Comparison of ENCODE assay signal across 10 cellular contexts in the genomic region with DNA sequence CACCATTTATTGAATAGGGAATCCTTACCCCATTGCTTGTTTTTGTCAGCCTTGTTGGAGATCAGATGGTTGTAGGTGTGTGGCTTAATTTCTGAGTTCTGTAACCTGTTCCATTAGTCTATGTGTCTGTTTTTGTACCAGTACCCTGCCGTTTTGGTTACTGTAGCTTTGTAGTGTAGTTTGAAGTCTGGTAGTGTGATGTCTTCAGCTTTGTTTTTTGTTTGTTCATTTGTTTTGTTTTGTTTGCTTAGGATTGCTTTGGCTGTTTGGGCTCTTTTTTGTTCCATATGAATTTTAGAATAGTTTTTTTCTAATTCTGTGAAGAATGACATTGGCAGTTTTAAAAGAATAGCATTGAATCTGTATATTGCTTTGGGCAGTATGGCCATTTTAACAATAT. TPM values are rescaled to one million over a fixed set of nuclear protein-coding genes. Genes with fewer than 3 reads are reported as not detected.
"Had no signal": no experiment of that assay in that cellular context is flagged by ENCODE, and none has a peak within 500 bp of the region (broad histone marks: within the 10 kb centered on the region; RNA-seq: fewer than 3 reads in every experiment).

No MANE protein-coding gene starts in this region.

- H3K4me2 ChIP-seq: KMS-11 had no signal

- H3K27ac ChIP-seq: HL-60, KMS-11 had no signal

- H3K27ac Mint-ChIP-seq: IgD-negative memory B cell had no signal

- FAIRE-seq: HepG2, HTR-8/SVneo had no signal

- ATAC-seq: HepG2 had no signal

- H3K36me3 Mint-ChIP-seq: IgD-negative memory B cell had no signal

- H3K4me3 Mint-ChIP-seq: IgD-negative memory B cell had no signal

- DNase-seq: IMR-90, KBM-7, KG1 had no signal

- H3K9ac ChIP-seq: KMS-11 had no signal

RNA-seq across cellular contexts. Expression of a gene that starts 12.7 kb away (rescaled TPM):
- total RNA-seq: HepG2, HT-29, HT1080, IMR-90 had no signal
- polyA plus RNA-seq: HepG2, IgD-negative memory B cell, IMR-90 had no signal

RNA-seq across cellular contexts. Expression of a gene that starts 34.5 kb away (rescaled TPM):
- total RNA-seq: HepG2, HT-29, HT1080, IMR-90 had no signal
- polyA plus RNA-seq: HepG2, IgD-negative memory B cell, IMR-90 had no signal
